ENCODE assay signal across 19 cellular contexts in the genomic region with DNA sequence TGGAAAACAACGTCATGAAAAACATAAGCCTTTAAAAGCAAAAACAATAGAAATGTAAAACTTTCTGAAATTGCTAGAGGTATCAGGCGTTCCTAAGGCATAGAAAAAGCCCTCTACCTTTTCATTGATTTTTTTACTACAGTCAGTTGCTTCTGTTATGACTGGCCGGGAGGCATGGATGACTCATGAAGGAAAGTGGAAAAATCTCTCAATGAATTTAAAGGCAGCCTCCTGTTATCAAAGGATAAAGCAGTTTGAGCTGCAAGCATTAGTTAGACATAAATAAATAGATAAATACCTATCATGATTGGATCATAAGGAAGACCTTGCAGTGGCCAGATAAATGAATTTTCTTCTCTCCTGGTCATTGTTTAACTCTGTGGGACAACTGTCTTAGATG.
A peak's percentile ranks its signal among the peaks of the same experiment; 100 is the strongest.
DNase-seq lines count a peak whose midpoint lies in the region; ATAC-seq and TF ChIP-seq lines count a peak whose summit lies in the region.
"Had no signal": no experiment of that assay in that cellular context is flagged by ENCODE, and none has a peak within 500 bp of the region (broad histone marks: within the 10 kb centered on the region; RNA-seq: fewer than 3 reads in every experiment).

No MANE protein-coding gene starts in this region.

- intact Hi-C loops in Calu3 (cut with micrococcal nuclease; ENCODE audit: unreplicated experiment): loop anchor here (5.0 kb wide), 1 partner anchor 124 kb away; no protein-coding TSS in a partner anchor

- peak overlapping the region; percentile 46; the same call in 1 of the 2 replicates for H3K27ac ChIP-seq in 22Rv1
- H3K27ac ChIP-seq: neural progenitor cell, Peyer's patch had no signal

- H3K27me3 Mint-ChIP-seq in Calu3 (ENCODE audit: unreplicated experiment): no peaks in the 10 kb centered on the region
- H3K27me3 Mint-ChIP-seq in T-cell: no peaks in the 10 kb centered on the region
- peaks cover 0 to 3% (median 0%) of the 10 kb centered on the region in 3 donors for H3K27me3 Mint-ChIP-seq in immature natural killer cell (ENCODE audit: low read depth in 3 of 3)
- H3K27me3 Mint-ChIP-seq: activated B cell treated with CpG ODN at 0.5 μM for 24 hours; activated naive CD8-positive, alpha-beta T cell treated with anti-CD3 and anti-CD28 coated beads, Interleukin-2, amount 10 ng/mL, durations not matched to agents 7 days and 5 days had no signal

- POLR2A ChIA-PET in T-cell (lab: Charles Lee): interaction anchor here in 1 of 2 donors (0.6 kb wide), 1 partner anchor 41 kb away, joined by 3 read pairs; no protein-coding TSS in a partner anchor

- ATAC-seq in T-cell (replicated peaks in 1 of 4) (no peak), HG03342 (IDR thresholded peaks at IDR 0.05; ENCODE audit: unreplicated experiment) (no peak)

- H3K4me1 Mint-ChIP-seq in Calu3 (ENCODE audit: low read depth, unreplicated experiment): peaks cover 74% of the 10 kb centered on the region
- H3K4me1 Mint-ChIP-seq in T-cell: no peaks in the 10 kb centered on the region
- H3K4me1 Mint-ChIP-seq in immature natural killer cell: no peaks in the 10 kb centered on the region
- H3K4me1 Mint-ChIP-seq: activated naive CD8-positive, alpha-beta T cell treated with anti-CD3 and anti-CD28 coated beads, Interleukin-2, amount 10 ng/mL, durations not matched to agents 7 days and 5 days; central memory CD8-positive, alpha-beta T cell had no signal

- BruUV-seq in Calu3 (replicated peaks; lab: Mats Ljungman, UMichigan): no TSS peak

- peak overlapping the region; percentile 14 for H3K27ac Mint-ChIP-seq in Calu3 (ENCODE audit: unreplicated experiment)
- no peak overlapping the region for H3K27ac Mint-ChIP-seq in T-cell
- H3K27ac Mint-ChIP-seq in immature natural killer cell: no peak overlapping the region
- H3K27ac Mint-ChIP-seq: activated B cell treated with CpG ODN at 0.5 μM for 24 hours; activated naive CD8-positive, alpha-beta T cell treated with anti-CD3 and anti-CD28 coated beads, Interleukin-2, amount 10 ng/mL, durations not matched to agents 7 days and 5 days; neural progenitor cell had no signal

- no peak for TF ChIP-seq CTCF in 22Rv1 (IDR thresholded peaks at IDR 0.05)
- TF ChIP-seq CTCF in Calu3 (IDR thresholded peaks at IDR 0.05; ENCODE audit: unreplicated experiment): no peak
- no peak for TF ChIP-seq CTCF in epithelial cell of esophagus (IDR thresholded peaks at IDR 0.05; ENCODE audit: insufficient read depth, low read depth, low read length, missing control alignments)

- no peak overlapping the region for H3K4me3 ChIP-seq in epithelial cell of esophagus (ENCODE audit: low read length)
- H3K4me3 ChIP-seq: neural progenitor cell, Peyer's patch had no signal

- CTCF ChIA-PET in Calu3 (lab: Charles Lee): interaction anchor here (0.6 to 1.0 kb wide), 2 partner anchors 10 to 34 kb away, joined by 6 to 8 read pairs; no protein-coding TSS in a partner anchor
- CTCF ChIA-PET in T-cell (lab: Charles Lee): interaction anchor here in 1 of 2 donors (1.2 kb wide), 1 partner anchor 11 kb away, joined by 3 read pairs; no protein-coding TSS in a partner anchor

- no peak overlapping the region for H3K4me3 Mint-ChIP-seq in Calu3 (ENCODE audit: low read depth, unreplicated experiment)
- H3K4me3 Mint-ChIP-seq in T-cell: no peak overlapping the region
- no peak overlapping the region for H3K4me3 Mint-ChIP-seq in immature natural killer cell
- H3K4me3 Mint-ChIP-seq: activated B cell treated with CpG ODN at 0.5 μM for 24 hours; activated naive CD8-positive, alpha-beta T cell treated with anti-CD3 and anti-CD28 coated beads, Interleukin-2, amount 10 ng/mL, durations not matched to agents 7 days and 5 days; central memory CD8-positive, alpha-beta T cell; neural progenitor cell had no signal

- H3K9me3 Mint-ChIP-seq in Calu3 (ENCODE audit: low read depth, unreplicated experiment) (no peaks in the 10 kb centered on the region), T-cell (no peaks in the 10 kb centered on the region), immature natural killer cell (peaks cover 0 to 4% (median 0%) of the 10 kb centered on the region in 6 donors)
- H3K9me3 Mint-ChIP-seq: activated B cell treated with CpG ODN at 0.5 μM for 24 hours; activated naive CD8-positive, alpha-beta T cell treated with anti-CD3 and anti-CD28 coated beads, Interleukin-2, amount 10 ng/mL, durations not matched to agents 7 days and 5 days; central memory CD8-positive, alpha-beta T cell; neural progenitor cell had no signal

- DNase-seq in Calu3 (peak; percentile 52), RPMI7951 (ENCODE audit: low read depth) (peak; percentile 25), epithelial cell of esophagus (ENCODE audit: low read depth) (peak; percentile 72), T-cell (no peak), immature natural killer cell (no peak)
- DNase-seq: activated B cell treated with CpG ODN at 0.5 μM for 24 hours; activated naive CD8-positive, alpha-beta T cell treated with anti-CD3 and anti-CD28 coated beads, Interleukin-2, amount 10 ng/mL, durations not matched to agents 7 days and 5 days; activated T-cell treated with anti-CD3 and anti-CD28 coated beads for 4 hours; BE2C; DMS 273 treated with DMSO at 0.1 percent for 48 hours; mesendoderm; NCI-H1930; NCI-H526 treated with DMSO at 0.1 percent for 48 hours; Peyer's patch; substantia nigra had no signal

- H3K36me3 Mint-ChIP-seq in Calu3 (ENCODE audit: insufficient read depth, unreplicated experiment) (peaks cover 12% of the 10 kb centered on the region), T-cell (no peaks in the 10 kb centered on the region), immature natural killer cell (no peaks in the 10 kb centered on the region)
- H3K36me3 Mint-ChIP-seq: activated naive CD8-positive, alpha-beta T cell treated with anti-CD3 and anti-CD28 coated beads, Interleukin-2, amount 10 ng/mL, durations not matched to agents 7 days and 5 days; neural progenitor cell had no signal

Comparison
In these comparisons a context has a peak if more than half of its experiments do, and no peak if none do; other contexts are left out.
1. DNase-seq: peak in Calu3 (single experiment), RPMI7951 (single experiment) and epithelial cell of esophagus (single experiment); none in T-cell (0 of 34) and immature natural killer cell (0 of 3).